20 cellular contexts compared by ENCODE assay signal in genomic region chr11:110454609-110455008, GRCh38. TPM values are rescaled to one million over a fixed set of nuclear protein-coding genes. Genes with fewer than 3 reads are reported as not detected.
DNase-seq lines count a peak whose midpoint lies in the region; ATAC-seq and TF ChIP-seq lines count a peak whose summit lies in the region.
"Had no signal": no experiment of that assay in that cellular context is flagged by ENCODE, and none has a peak within 500 bp of the region (broad histone marks: within the 10 kb centered on the region; RNA-seq: fewer than 3 reads in every experiment).

No MANE protein-coding gene starts in this region.

- no peaks in the 10 kb centered on the region for H3K9me3 ChIP-seq in CD4-positive, CD25-positive, alpha-beta regulatory T cell (ENCODE audit: control insufficient read depth in 2 of 2, low read length in 2 of 2)
- H3K9me3 ChIP-seq in smooth muscle cell (replicated peaks; ENCODE audit: low read depth) (no peaks in the 10 kb centered on the region), hepatocyte (ENCODE audit: low read depth) (no peaks in the 10 kb centered on the region), uterus (no peaks in the 10 kb centered on the region)
- H3K9me3 ChIP-seq: mucosa of descending colon, Peyer's patch had no signal

- H3K27ac ChIP-seq in CD4-positive, CD25-positive, alpha-beta regulatory T cell (ENCODE audit: insufficient read depth, low read length, poor library complexity, severe bottlenecking) = no peak overlapping the region
- no peak overlapping the region for H3K27ac ChIP-seq in smooth muscle cell (ENCODE audit: low read depth)
- no peak overlapping the region for H3K27ac ChIP-seq in hepatocyte
- H3K27ac ChIP-seq in uterus = no peak overlapping the region
- H3K27ac ChIP-seq: HL-60, Peyer's patch had no signal

- H3K36me3 Mint-ChIP-seq in CD4-positive, CD25-positive, alpha-beta regulatory T cell = peaks cover 28% of the 10 kb centered on the region

- no peaks in the 10 kb centered on the region for H3K9me2 ChIP-seq in hepatocyte (replicated peaks; ENCODE audit: insufficient read depth)

- H3K27me3 Mint-ChIP-seq in CD4-positive, CD25-positive, alpha-beta regulatory T cell = no peaks in the 10 kb centered on the region

- H3F3A ChIP-seq in smooth muscle cell (ENCODE audit: low read depth) = no peaks in the 10 kb centered on the region

- peaks cover 17% of the 10 kb centered on the region for H3K36me3 ChIP-seq in CD4-positive, CD25-positive, alpha-beta regulatory T cell (ENCODE audit: control insufficient read depth, insufficient read depth, low read length)
- H3K36me3 ChIP-seq in smooth muscle cell (ENCODE audit: low read depth) (no peaks in the 10 kb centered on the region), hepatocyte (replicated peaks; ENCODE audit: insufficient read depth, low read depth) (no peaks in the 10 kb centered on the region), uterus (no peaks in the 10 kb centered on the region)

- peak in 1 of 3 donors; percentile 42 for DNase-seq in CD4-positive, CD25-positive, alpha-beta regulatory T cell
- DNase-seq in smooth muscle cell (lab: John Stamatoyannopoulos, UW; ENCODE audit: unreplicated experiment) (no peak), hepatocyte (ENCODE audit: low spot score) (no peak), uterus (no peak), HT-29 (ENCODE audit: low spot score) (no peak)
- DNase-seq: activated CD4-positive, alpha-beta T cell treated with anti-CD3 and anti-CD28 coated beads, Interleukin-2, amount 50 U/mL, for 4 hours; activated gamma-delta T cell; EL; left cardiac atrium; mucosa of descending colon; NCI-H1092; NCI-H2171; Peyer's patch; right cardiac atrium had no signal

- 92% methylated on average over 1 of the region's 1 CpG for WGBS in smooth muscle cell (ENCODE audit: low lambda C conversion rate)
- 100% methylated on average over 1 of the region's 1 CpG for WGBS in hepatocyte (ENCODE audit: low lambda C conversion rate, missing lambda C conversion rate)

- H3K4me1 ChIP-seq in CD4-positive, CD25-positive, alpha-beta regulatory T cell (ENCODE audit: control insufficient read depth, insufficient read depth, low read length, poor library complexity, severe bottlenecking) = peaks cover 24% of the 10 kb centered on the region
- H3K4me1 ChIP-seq in smooth muscle cell (ENCODE audit: low read depth) (no peaks in the 10 kb centered on the region), hepatocyte (ENCODE audit: insufficient read depth) (no peaks in the 10 kb centered on the region), uterus (no peaks in the 10 kb centered on the region)

- peaks cover 38 to 55% (median 47%) of the 10 kb centered on the region in 4 donors for H3K4me1 Mint-ChIP-seq in CD4-positive, CD25-positive, alpha-beta regulatory T cell

- no peak overlapping the region for H3K9ac ChIP-seq in smooth muscle cell (ENCODE audit: low read depth)

- H2AFZ ChIP-seq in smooth muscle cell (ENCODE audit: low read depth) (no peak overlapping the region), hepatocyte (no peak overlapping the region)

- H3K79me2 ChIP-seq in smooth muscle cell (ENCODE audit: low read depth) (peaks cover 14% of the 10 kb centered on the region), hepatocyte (peaks cover 30% of the 10 kb centered on the region)

- no peaks in the 10 kb centered on the region for H3K27me3 ChIP-seq in CD4-positive, CD25-positive, alpha-beta regulatory T cell (ENCODE audit: control insufficient read depth, insufficient read depth, low read length)
- no peaks in the 10 kb centered on the region for H3K27me3 ChIP-seq in smooth muscle cell (ENCODE audit: low read depth)
- no peaks in the 10 kb centered on the region for H3K27me3 ChIP-seq in hepatocyte
- H3K27me3 ChIP-seq in uterus = no peaks in the 10 kb centered on the region
- H3K27me3 ChIP-seq: Peyer's patch had no signal

- ATAC-seq in CD4-positive, CD25-positive, alpha-beta regulatory T cell (ENCODE audit: low read depth in 2 of 2) = no peak
- ATAC-seq in GM18858 (IDR thresholded peaks at IDR 0.05; ENCODE audit: unreplicated experiment) (peak; percentile 34), HG02588 (IDR thresholded peaks at IDR 0.05; ENCODE audit: unreplicated experiment) (peak; percentile 56), HG03442 (IDR thresholded peaks at IDR 0.05; ENCODE audit: unreplicated experiment) (peak; percentile 53)
- ATAC-seq: K562, left cardiac atrium, mucosa of descending colon, right cardiac atrium, SK-N-SH treated with all-trans-retinoic acid at 6 μM for 48 hours had no signal

- peak overlapping the region; percentile 2 for H3K4me3 ChIP-seq in CD4-positive, CD25-positive, alpha-beta regulatory T cell (ENCODE audit: low read depth, low read length)
- H3K4me3 ChIP-seq in smooth muscle cell = no peak overlapping the region
- H3K4me3 ChIP-seq in hepatocyte = no peak overlapping the region
- H3K4me3 ChIP-seq in uterus = no peak overlapping the region
- H3K4me3 ChIP-seq: K562, mucosa of descending colon, Peyer's patch had no signal

- TF ChIP-seq CTCF in smooth muscle cell (IDR thresholded peaks at IDR 0.05; ENCODE audit: borderline replicate concordance, insufficient read depth, poor library complexity, severe bottlenecking) (no peak), hepatocyte (IDR thresholded peaks at IDR 0.05; ENCODE audit: poor library complexity) (no peak), uterus (IDR thresholded peaks at IDR 0.05) (no peak)

- no peak overlapping the region for H3K4me2 ChIP-seq in smooth muscle cell
- no peak overlapping the region for H3K4me2 ChIP-seq in hepatocyte

- no peak for TF ChIP-seq POLR2A in uterus (IDR thresholded peaks at IDR 0.05)

- H4K20me1 ChIP-seq in smooth muscle cell (ENCODE audit: low read depth) (peaks cover 12% of the 10 kb centered on the region), hepatocyte (ENCODE audit: insufficient read depth, poor library complexity, severe bottlenecking) (peaks cover 6% of the 10 kb centered on the region)

- no peak overlapping the region for H3K27ac Mint-ChIP-seq in CD4-positive, CD25-positive, alpha-beta regulatory T cell

- no peaks in the 10 kb centered on the region for H3K9me3 Mint-ChIP-seq in CD4-positive, CD25-positive, alpha-beta regulatory T cell

- H3K4me3 Mint-ChIP-seq in CD4-positive, CD25-positive, alpha-beta regulatory T cell = no peak overlapping the region

- intact Hi-C loops in uterus (cut with DNase I; ENCODE audit: low total_unique reads) = no loop called here

RNA-seq across cellular contexts. Expression of gene FDX1, which starts 24.9 kb away (rescaled TPM):
- 9.5 TPM for total RNA-seq in CD4-positive, CD25-positive, alpha-beta regulatory T cell
- polyA plus RNA-seq in CD4-positive, CD25-positive, alpha-beta regulatory T cell = 10 to 100 TPM; 18.2 to 28.2 (median 24.4) TPM
- total RNA-seq in smooth muscle cell = 6.7 and 7.0 TPM in 2 replicates
- polyA plus RNA-seq in smooth muscle cell = 8.5 and 10.0 TPM in 2 replicates
- total RNA-seq in hepatocyte = 41.6 and 45.4 TPM in 2 replicates
- 28.2 and 42.5 TPM in 2 replicates for polyA plus RNA-seq in hepatocyte
- 10 to 100 TPM in 3 of 4 donors, under 1 TPM in 1; 0.77 to 26.5 (median 15.4) TPM for total RNA-seq in uterus
- total RNA-seq in HT-29 (2014; rRNA removed; shearing (Covaris generic)) = 5.3 and 7.5 TPM in 2 replicates

Comparison
In these comparisons a context has a peak if more than half of its experiments do, and no peak if none do; other contexts are left out.
1. ATAC-seq: peak in GM18858 (single experiment), HG02588 (single experiment) and HG03442 (single experiment); none in CD4-positive, CD25-positive, alpha-beta regulatory T cell (0 of 2).